ENCODE assay signal across 1 cellular context in the genomic region with DNA sequence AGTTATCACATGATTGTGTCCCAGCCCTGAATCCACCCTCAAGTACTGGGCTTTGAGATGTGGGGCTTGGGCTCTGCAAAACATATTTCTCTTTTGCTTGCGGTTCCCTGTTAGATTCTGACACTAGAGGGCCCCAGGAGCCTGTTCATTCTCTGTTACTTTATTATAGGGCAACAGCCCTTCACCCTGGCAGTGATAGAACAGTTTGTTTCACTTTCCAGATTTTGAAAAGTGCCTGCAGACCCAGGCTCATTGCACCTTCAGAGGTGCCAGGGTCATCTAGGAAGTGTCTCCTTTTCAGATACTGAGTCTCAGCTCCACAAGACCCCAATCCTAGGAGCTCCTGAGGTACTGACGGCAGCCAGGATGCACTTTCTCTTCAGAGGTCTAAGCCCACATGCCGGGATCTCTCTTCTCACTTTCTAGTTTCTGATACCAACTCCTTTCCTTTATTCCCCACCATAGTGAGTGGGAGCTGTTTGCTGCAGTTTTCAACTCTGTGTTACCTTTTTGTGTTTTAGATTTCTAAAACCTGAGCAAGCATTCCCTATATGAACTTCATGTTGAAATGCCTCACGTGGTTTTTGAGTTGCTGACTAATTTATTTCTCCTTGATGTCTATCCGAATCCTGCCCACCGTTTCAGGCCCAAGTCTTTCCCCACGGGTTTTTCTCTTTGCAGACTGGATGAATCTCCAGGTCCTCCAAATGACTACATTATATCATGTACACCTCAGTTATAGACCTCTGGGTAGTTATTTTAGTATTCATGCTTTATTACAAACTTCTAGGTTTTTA.
TF ChIP-seq lines count a peak whose summit lies in the region.

No MANE protein-coding gene starts in this region.

TF ChIP-seq in GM23338, 12 proteins besides CTCF, POLR2A, EP300 and RAD21 (continued from another document):
- TF ChIP-seq, protein P1, sequence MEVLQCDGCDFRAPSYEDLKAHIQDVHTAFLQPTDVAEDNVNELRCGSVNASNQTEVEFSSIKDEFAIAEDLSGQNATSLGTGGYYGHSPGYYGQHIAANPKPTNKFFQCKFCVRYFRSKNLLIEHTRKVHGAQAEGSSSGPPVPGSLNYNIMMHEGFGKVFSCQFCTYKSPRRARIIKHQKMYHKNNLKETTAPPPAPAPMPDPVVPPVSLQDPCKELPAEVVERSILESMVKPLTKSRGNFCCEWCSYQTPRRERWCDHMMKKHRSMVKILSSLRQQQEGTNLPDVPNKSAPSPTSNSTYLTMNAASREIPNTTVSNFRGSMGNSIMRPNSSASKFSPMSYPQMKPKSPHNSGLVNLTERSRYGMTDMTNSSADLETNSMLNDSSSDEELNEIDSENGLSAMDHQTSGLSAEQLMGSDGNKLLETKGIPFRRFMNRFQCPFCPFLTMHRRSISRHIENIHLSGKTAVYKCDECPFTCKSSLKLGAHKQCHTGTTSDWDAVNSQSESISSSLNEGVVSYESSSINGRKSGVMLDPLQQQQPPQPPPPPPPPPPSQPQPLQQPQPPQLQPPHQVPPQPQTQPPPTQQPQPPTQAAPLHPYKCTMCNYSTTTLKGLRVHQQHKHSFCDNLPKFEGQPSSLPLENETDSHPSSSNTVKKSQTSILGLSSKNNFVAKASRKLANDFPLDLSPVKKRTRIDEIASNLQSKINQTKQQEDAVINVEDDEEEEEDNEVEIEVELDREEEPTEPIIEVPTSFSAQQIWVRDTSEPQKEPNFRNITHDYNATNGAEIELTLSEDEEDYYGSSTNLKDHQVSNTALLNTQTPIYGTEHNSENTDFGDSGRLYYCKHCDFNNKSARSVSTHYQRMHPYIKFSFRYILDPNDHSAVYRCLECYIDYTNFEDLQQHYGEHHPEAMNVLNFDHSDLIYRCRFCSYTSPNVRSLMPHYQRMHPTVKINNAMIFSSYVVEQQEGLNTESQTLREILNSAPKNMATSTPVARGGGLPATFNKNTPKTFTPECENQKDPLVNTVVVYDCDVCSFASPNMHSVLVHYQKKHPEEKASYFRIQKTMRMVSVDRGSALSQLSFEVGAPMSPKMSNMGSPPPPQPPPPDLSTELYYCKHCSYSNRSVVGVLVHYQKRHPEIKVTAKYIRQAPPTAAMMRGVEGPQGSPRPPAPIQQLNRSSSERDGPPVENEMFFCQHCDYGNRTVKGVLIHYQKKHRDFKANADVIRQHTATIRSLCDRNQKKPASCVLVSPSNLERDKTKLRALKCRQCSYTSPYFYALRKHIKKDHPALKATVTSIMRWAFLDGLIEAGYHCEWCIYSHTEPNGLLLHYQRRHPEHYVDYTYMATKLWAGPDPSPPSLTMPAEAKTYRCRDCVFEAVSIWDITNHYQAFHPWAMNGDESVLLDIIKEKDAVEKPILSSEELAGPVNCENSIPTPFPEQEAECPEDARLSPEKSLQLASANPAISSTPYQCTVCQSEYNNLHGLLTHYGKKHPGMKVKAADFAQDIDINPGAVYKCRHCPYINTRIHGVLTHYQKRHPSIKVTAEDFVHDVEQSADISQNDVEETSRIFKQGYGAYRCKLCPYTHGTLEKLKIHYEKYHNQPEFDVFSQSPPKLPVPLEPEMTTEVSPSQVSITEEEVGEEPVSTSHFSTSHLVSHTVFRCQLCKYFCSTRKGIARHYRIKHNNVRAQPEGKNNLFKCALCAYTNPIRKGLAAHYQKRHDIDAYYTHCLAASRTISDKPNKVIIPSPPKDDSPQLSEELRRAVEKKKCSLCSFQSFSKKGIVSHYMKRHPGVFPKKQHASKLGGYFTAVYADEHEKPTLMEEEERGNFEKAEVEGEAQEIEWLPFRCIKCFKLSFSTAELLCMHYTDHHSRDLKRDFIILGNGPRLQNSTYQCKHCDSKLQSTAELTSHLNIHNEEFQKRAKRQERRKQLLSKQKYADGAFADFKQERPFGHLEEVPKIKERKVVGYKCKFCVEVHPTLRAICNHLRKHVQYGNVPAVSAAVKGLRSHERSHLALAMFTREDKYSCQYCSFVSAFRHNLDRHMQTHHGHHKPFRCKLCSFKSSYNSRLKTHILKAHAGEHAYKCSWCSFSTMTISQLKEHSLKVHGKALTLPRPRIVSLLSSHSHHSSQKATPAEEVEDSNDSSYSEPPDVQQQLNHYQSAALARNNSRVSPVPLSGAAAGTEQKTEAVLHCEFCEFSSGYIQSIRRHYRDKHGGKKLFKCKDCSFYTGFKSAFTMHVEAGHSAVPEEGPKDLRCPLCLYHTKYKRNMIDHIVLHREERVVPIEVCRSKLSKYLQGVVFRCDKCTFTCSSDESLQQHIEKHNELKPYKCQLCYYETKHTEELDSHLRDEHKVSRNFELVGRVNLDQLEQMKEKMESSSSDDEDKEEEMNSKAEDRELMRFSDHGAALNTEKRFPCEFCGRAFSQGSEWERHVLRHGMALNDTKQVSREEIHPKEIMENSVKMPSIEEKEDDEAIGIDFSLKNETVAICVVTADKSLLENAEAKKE (CRISPR knock-in tag; IDR thresholded peaks at IDR 0.05): no peak
- TF ChIP-seq STAT1 (IDR thresholded peaks at IDR 0.05; ENCODE audit: unreplicated experiment): no peak
- TF ChIP-seq ZNF331 (CRISPR knock-in tag; IDR thresholded peaks at IDR 0.05; ENCODE audit: low read depth): no peak
